16 cellular contexts compared by ENCODE assay signal in genomic region chr14:74429991-74430390, GRCh38. TPM values are rescaled to one million over a fixed set of nuclear protein-coding genes. Genes with fewer than 3 reads are reported as not detected.
A peak's percentile ranks its signal among the peaks of the same experiment; 100 is the strongest.
DNase-seq lines count a peak whose midpoint lies in the region; ATAC-seq and TF ChIP-seq lines count a peak whose summit lies in the region.
"Had no signal": no experiment of that assay in that cellular context is flagged by ENCODE, and none has a peak within 500 bp of the region (broad histone marks: within the 10 kb centered on the region; RNA-seq: fewer than 3 reads in every experiment).

No MANE protein-coding gene starts in this region.

- peak overlapping the region; percentile 92 for H3K27ac Mint-ChIP-seq in WTC11

- H3K9me3 Mint-ChIP-seq in WTC11 = no peaks in the 10 kb centered on the region

- CTCF ChIA-PET in WTC11 (lab: Charles Lee) = interaction anchor here (0.9 to 2.8 kb wide), 13 partner anchors 12 to 173 kb away, joined by 3 to 12 read pairs (median 4); no protein-coding TSS in a partner anchor

- H3K4me3 ChIP-seq in HUES48 (ENCODE audit: low read depth, low read length) (no peak overlapping the region), iPS-20b (ENCODE audit: low read length) (no peak overlapping the region), vagina (no peak overlapping the region)
- H3K4me3 ChIP-seq: K562, PC-9 had no signal

- no peak overlapping the region for H3K4me3 Mint-ChIP-seq in WTC11

- POLR2A ChIA-PET in WTC11 (lab: Charles Lee) = interaction anchor here (1.2 to 1.4 kb wide), 2 partner anchors 8 to 63 kb away, joined by 3 to 7 read pairs; partner anchors contain the start of genes ISCA2 and NPC2

- peak overlapping the region; percentile 85 for H3K27ac ChIP-seq in HUES48 (ENCODE audit: low read depth, low read length)
- H3K27ac ChIP-seq in iPS-20b (ENCODE audit: low read length) = peak overlapping the region; percentile 35
- no peak overlapping the region for H3K27ac ChIP-seq in vagina
- H3K27ac ChIP-seq: C4-2B, PC-9, RWPE1 had no signal

- TF ChIP-seq CTCF in WTC11 (IDR thresholded peaks at IDR 0.05) = no peak
- no peak for TF ChIP-seq CTCF in vagina (IDR thresholded peaks at IDR 0.05)
- no peak for TF ChIP-seq CTCF in omental fat pad (IDR thresholded peaks at IDR 0.05)

- H3K9me3 ChIP-seq in HUES48 (ENCODE audit: control insufficient read depth, insufficient read depth, low read length) = no peaks in the 10 kb centered on the region
- no peaks in the 10 kb centered on the region for H3K9me3 ChIP-seq in iPS-20b (ENCODE audit: insufficient read depth, low read depth, low read length)
- H3K9me3 ChIP-seq in vagina = no peaks in the 10 kb centered on the region

- H3K4me1 Mint-ChIP-seq in WTC11 = peaks cover 72% of the 10 kb centered on the region

- H3K9ac ChIP-seq in HUES48 (ENCODE audit: low read depth, low read length) (0 out of 2 replicates have a peak overlapping the region, but pooled peaks have one; percentile 2), iPS-20b (ENCODE audit: low read depth, low read length) (peak overlapping the region; percentile 40; the same call in 1 of the 2 replicates)

- ATAC-seq in WTC11 = no peak
- no peak for ATAC-seq in omental fat pad (ENCODE audit: low FRiP score)
- no peak for ATAC-seq in HG02938 (IDR thresholded peaks at IDR 0.05; ENCODE audit: unreplicated experiment)
- ATAC-seq: K562 had no signal

- H3K4me1 ChIP-seq in HUES48 (ENCODE audit: control insufficient read depth, insufficient read depth, low read length) (peaks cover 49% of the 10 kb centered on the region), iPS-20b (ENCODE audit: insufficient read depth, low read length) (peaks cover 27% of the 10 kb centered on the region), vagina (peaks cover 6% of the 10 kb centered on the region)

- H3K36me3 ChIP-seq in HUES48 (ENCODE audit: control insufficient read depth, insufficient read depth, low read length) (no peaks in the 10 kb centered on the region), iPS-20b (ENCODE audit: insufficient read depth, low read depth, low read length) (no peaks in the 10 kb centered on the region), vagina (no peaks in the 10 kb centered on the region)

- DNase-seq in WTC11 (ENCODE audit: low spot score) = no peak
- DNase-seq in vagina (ENCODE audit: extremely low spot score in 2 of 2) = peak; percentile 16 to 43
- no peak for DNase-seq in omental fat pad (ENCODE audit: low spot score)
- DNase-seq in central memory CD4-positive, alpha-beta T cell = no peak
- DNase-seq: DMS79 treated with DMSO at 0.1 percent for 48 hours, NCI-H1092 treated with DMSO at 0.1 percent for 48 hours, NCI-H146, NCI-H2227 treated with DMSO at 0.1 percent for 48 hours, NCI-H510A treated with DMSO at 0.1 percent for 48 hours had no signal

- peaks cover 7% of the 10 kb centered on the region for H3K27me3 ChIP-seq in HUES48 (ENCODE audit: control insufficient read depth, insufficient read depth, low read length)
- H3K27me3 ChIP-seq in iPS-20b (ENCODE audit: insufficient read depth, low read length) = peaks cover 19% of the 10 kb centered on the region
- H3K27me3 ChIP-seq in vagina = no peaks in the 10 kb centered on the region

- H3K27me3 Mint-ChIP-seq in WTC11 (ENCODE audit: low read depth) = peaks cover 11% of the 10 kb centered on the region

- intact Hi-C loops in vagina (cut with DNase I) = no loop called here

- TF ChIP-seq POLR2A in vagina (IDR thresholded peaks at IDR 0.05) = no peak

- H3K36me3 Mint-ChIP-seq in WTC11 = no peaks in the 10 kb centered on the region

TF ChIP-seq in WTC11, 78 proteins besides CTCF, POLR2A, EP300 and RAD21:
- no peak for TF ChIP-seq ZSCAN18 (CRISPR knock-in tag; IDR thresholded peaks at IDR 0.05)
- TF ChIP-seq FOXP1 (CRISPR knock-in tag; IDR thresholded peaks at IDR 0.05; ENCODE audit: borderline replicate concordance) = no peak
- no peak for TF ChIP-seq ELF4 (CRISPR knock-in tag; IDR thresholded peaks at IDR 0.05; ENCODE audit: low read depth)
- TF ChIP-seq ESRRA (CRISPR knock-in tag; IDR thresholded peaks at IDR 0.05; ENCODE audit: borderline replicate concordance) = no peak
- TF ChIP-seq CREM (CRISPR knock-in tag; IDR thresholded peaks at IDR 0.05) = no peak
- TF ChIP-seq PREB (CRISPR knock-in tag; IDR thresholded peaks at IDR 0.05; ENCODE audit: borderline replicate concordance) = no peak
- no peak for TF ChIP-seq ZNF219 (CRISPR knock-in tag; IDR thresholded peaks at IDR 0.05; ENCODE audit: borderline replicate concordance)
- TF ChIP-seq ZNF232 (CRISPR knock-in tag; IDR thresholded peaks at IDR 0.05) = no peak
- TF ChIP-seq NFE2L1 (CRISPR knock-in tag; IDR thresholded peaks at IDR 0.05) = no peak
- TF ChIP-seq ZMAT4 (CRISPR knock-in tag; IDR thresholded peaks at IDR 0.05) = no peak
- no peak for TF ChIP-seq IRF1 (CRISPR knock-in tag; IDR thresholded peaks at IDR 0.05)
- TF ChIP-seq ZNF263 (CRISPR knock-in tag; IDR thresholded peaks at IDR 0.05; ENCODE audit: low read depth) = no peak
- TF ChIP-seq JAZF1 (CRISPR knock-in tag; IDR thresholded peaks at IDR 0.05) = no peak
- TF ChIP-seq ZBTB43 (CRISPR knock-in tag; IDR thresholded peaks at IDR 0.05) = no peak
- no peak for TF ChIP-seq ERG (CRISPR knock-in tag; IDR thresholded peaks at IDR 0.05)

RNA-seq across cellular contexts. Expression of gene SYNDIG1L, which starts 4.0 kb away (rescaled TPM):
- total RNA-seq in WTC11 (2021) (1.4 to 1.9 TPM (median 1.5 TPM) in 3 replicates), vagina (not detected), omental fat pad (under 1 TPM; 0.28 to 0.56 (median 0.40) TPM)
- total RNA-seq: K562 had no signal

Comparison
In these comparisons a context has a peak if more than half of its experiments do, and no peak if none do; other contexts are left out.
1. DNase-seq: peak in vagina (2 of 2); none in WTC11 (single experiment), omental fat pad (single experiment) and central memory CD4-positive, alpha-beta T cell (single experiment).